Comparison of ENCODE assay signal across 11 cellular contexts in genomic region chr2:215983581-215984351, GRCh38. TPM values are rescaled to one million over a fixed set of nuclear protein-coding genes. Genes with fewer than 3 reads are reported as not detected.
DNase-seq lines count a peak whose midpoint lies in the region; ATAC-seq and TF ChIP-seq lines count a peak whose summit lies in the region.
"Had no signal": no experiment of that assay in that cellular context is flagged by ENCODE, and none has a peak within 500 bp of the region (broad histone marks: within the 10 kb centered on the region; RNA-seq: fewer than 3 reads in every experiment).

No MANE protein-coding gene starts in this region.

- CTCF ChIA-PET in mammary epithelial cell (lab: Charles Lee; ENCODE audit: low non-redundant PET), result no interaction called here

- H3K27ac ChIP-seq in mammary epithelial cell (ENCODE audit: insufficient read depth, low read depth, low read length) (peak overlapping the region; percentile 80), thyroid gland (no peak overlapping the region)
- H3K27ac ChIP-seq: uterus had no signal

- peaks cover 53% of the 10 kb centered on the region for H3K79me2 ChIP-seq in mammary epithelial cell (ENCODE audit: insufficient read depth, low read length)

- BruUV-seq in mammary epithelial cell (replicated peaks; lab: Mats Ljungman, UMichigan), result no TSS peak

- no peak overlapping the region for H3K4me2 ChIP-seq in mammary epithelial cell (ENCODE audit: insufficient read depth, low read depth, low read length)

- H3K4me3 ChIP-seq in mammary epithelial cell (replicated peaks in 1 of 3; ENCODE audit: insufficient read depth in 1 of 3, low read depth in 2 of 3, low read length in 3 of 3) (no peak overlapping the region), thyroid gland (replicated peaks in 1 of 3) (no peak overlapping the region)
- H3K4me3 ChIP-seq: uterus had no signal

- in situ Hi-C loops in GM13976 (cut with MboI; ENCODE audit: low sequenced_read_pairs, unreplicated experiment) (no loop called here), mammary epithelial cell (cut with MboI; ENCODE audit: low sequenced_read_pairs in 2 of 2) (no loop called here)

- no peaks in the 10 kb centered on the region for H3K27me3 ChIP-seq in mammary epithelial cell (ENCODE audit: insufficient read depth, low read length)
- no peaks in the 10 kb centered on the region for H3K27me3 ChIP-seq in thyroid gland
- H3K27me3 ChIP-seq: uterus had no signal

- dilution Hi-C loops in mammary epithelial cell (cut with HindIII; ENCODE audit: low sequenced_read_pairs), result no loop called here

- no peak for TF ChIP-seq POLR2A in thyroid gland (IDR thresholded peaks at IDR 0.05)

- DNase-seq in GM13976 (ENCODE audit: low spot score), result peak; percentile 35
- peak; percentile 45 for DNase-seq in mammary epithelial cell
- no peak for DNase-seq in thyroid gland
- DNase-seq in NCI-H2196 treated with DMSO at 0.1 percent for 48 hours (lab: John Stamatoyannopoulos, UW; ENCODE audit: unreplicated experiment), result no peak
- no peak for DNase-seq in dermis blood vessel endothelial cell
- no peak for DNase-seq in activated CD4-positive, alpha-beta T cell treated with anti-CD3 and anti-CD28 coated beads, Interleukin-2, amount 50 U/mL, for 4 hours
- DNase-seq: activated CD4-positive, CD25-positive, alpha-beta regulatory T cell; nucleus accumbens; uterus had no signal

- no peak overlapping the region for H3K9ac ChIP-seq in mammary epithelial cell (ENCODE audit: insufficient read depth, low read length)

- 86% methylated on average over 2 of the region's 2 CpGs for WGBS in mammary epithelial cell (ENCODE audit: low coverage, missing lambda C conversion rate)
- WGBS in thyroid gland, 2 donors, result 78 to 87% methylated on average over 2 of the region's 2 CpGs

- H3K4me1 ChIP-seq in mammary epithelial cell (ENCODE audit: insufficient read depth, low read length) (peaks cover 21% of the 10 kb centered on the region), thyroid gland (no peaks in the 10 kb centered on the region)
- H3K4me1 ChIP-seq: uterus had no signal

- ATAC-seq in GM21390 (IDR thresholded peaks at IDR 0.05; ENCODE audit: unreplicated experiment) (peak; percentile 32), HG03196 (IDR thresholded peaks at IDR 0.05; ENCODE audit: unreplicated experiment) (peak; percentile 36)

- no peaks in the 10 kb centered on the region for H4K20me1 ChIP-seq in mammary epithelial cell (ENCODE audit: insufficient read depth, low read length)

- intact Hi-C loops in mammary epithelial cell (cut with micrococcal nuclease), result no loop called here
- intact Hi-C loops in thyroid gland (cut with DNase I), result no loop called here

- H3K36me3 ChIP-seq in mammary epithelial cell (ENCODE audit: insufficient read depth, low read length), result no peaks in the 10 kb centered on the region
- H3K36me3 ChIP-seq in thyroid gland, result no peaks in the 10 kb centered on the region

- no peaks in the 10 kb centered on the region for H3K9me3 ChIP-seq in mammary epithelial cell (replicated peaks; ENCODE audit: insufficient read depth, low read length)
- H3K9me3 ChIP-seq in thyroid gland, result no peaks in the 10 kb centered on the region
- H3K9me3 ChIP-seq: uterus had no signal

- H2AFZ ChIP-seq in mammary epithelial cell (ENCODE audit: low read depth, low read length), result no peak overlapping the region

- TF ChIP-seq CTCF in GM13976 (IDR thresholded peaks at IDR 0.05; ENCODE audit: borderline replicate concordance, control extremely low read depth, extremely low read depth, insufficient read depth, missing control alignments) (no peak), mammary epithelial cell (conservative IDR thresholded peaks at IDR 0.05 in 1 of 2, IDR thresholded peaks at IDR 0.05 in 1 of 2; ENCODE audit: extremely low read depth in 1 of 2, insufficient read depth in 1 of 2, low read depth in 1 of 2, low read length in 2 of 2) (no peak), thyroid gland (IDR thresholded peaks at IDR 0.05) (no peak)

RNA-seq across cellular contexts. Expression of gene MREG, which starts 29.6 kb away (rescaled TPM):
- total RNA-seq in mammary epithelial cell (10 to 100 TPM; 20.7 to 29.5 TPM), thyroid gland (1 to 10 TPM; 4.4 to 5.4 (median 5.2) TPM), dermis blood vessel endothelial cell (2.0 and 3.9 TPM in 2 replicates)
- 14.1 TPM for polyA plus RNA-seq in mammary epithelial cell
- polyA minus RNA-seq in mammary epithelial cell, result 9.7 TPM

Comparison
In these comparisons a context has a peak if more than half of its experiments do, and no peak if none do; other contexts are left out.
1. DNase-seq: peak in GM13976 (single experiment) and mammary epithelial cell (single experiment); none in thyroid gland (0 of 2), NCI-H2196 treated with DMSO at 0.1 percent for 48 hours (single experiment), dermis blood vessel endothelial cell (single experiment) and activated CD4-positive, alpha-beta T cell treated with anti-CD3 and anti-CD28 coated beads, Interleukin-2, amount 50 U/mL, for 4 hours (0 of 2).